ENCODE assay signal across 10 cellular contexts in the genomic region with DNA sequence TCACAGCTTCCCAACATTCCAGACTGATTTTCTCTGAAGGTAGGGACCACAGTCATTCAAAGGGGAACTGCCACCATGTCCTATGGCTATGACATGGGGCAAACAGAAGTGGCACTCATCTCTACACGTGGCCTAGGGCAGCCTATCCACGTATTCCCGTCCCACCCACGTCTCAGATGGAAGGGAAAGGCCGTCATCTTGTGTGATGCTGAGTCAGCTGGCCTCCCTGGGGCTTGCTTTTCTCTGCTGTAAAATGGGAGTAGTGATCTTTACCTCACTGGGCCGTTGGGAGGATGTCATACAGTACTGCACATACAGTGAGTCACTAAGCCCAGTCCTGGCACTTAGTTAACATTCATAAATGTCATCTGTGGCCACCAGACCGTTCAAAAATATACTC.
DNase-seq lines count a peak whose midpoint lies in the region; ATAC-seq and TF ChIP-seq lines count a peak whose summit lies in the region.
"Had no signal": no experiment of that assay in that cellular context is flagged by ENCODE, and none has a peak within 500 bp of the region (broad histone marks: within the 10 kb centered on the region; RNA-seq: fewer than 3 reads in every experiment).

No MANE protein-coding gene starts in this region.

- peaks cover 9% of the 10 kb centered on the region for H3K4me1 ChIP-seq in colonic mucosa

- no peak for TF ChIP-seq CTCF in GM06990 (IDR thresholded peaks at IDR 0.05; ENCODE audit: insufficient read depth, low read length, poor library complexity, severe bottlenecking)
- no peak for TF ChIP-seq CTCF in colonic mucosa (IDR thresholded peaks at IDR 0.05)

- peak overlapping the region in 1 of 2 donors; percentile 37 for H3K9ac ChIP-seq in colonic mucosa (ENCODE audit: low read depth in 2 of 2, low read length in 2 of 2)

- H3K36me3 ChIP-seq in GM06990 (ENCODE audit: control insufficient read depth, insufficient read depth, low read length) (peaks cover 2% of the 10 kb centered on the region; the same call in 1 of the 2 replicates), colonic mucosa (no peaks in the 10 kb centered on the region)

- peak overlapping the region; percentile 47 for H3K4me3 ChIP-seq in GM06990 (replicated peaks; ENCODE audit: low read depth, low read length)
- no peak overlapping the region for H3K4me3 ChIP-seq in colonic mucosa

- DNase-seq in GM06990 (ENCODE audit: extremely low read depth, insufficient read length): no peak
- peak; percentile 40 for DNase-seq in activated CD4-positive, alpha-beta T cell treated with anti-CD3 and anti-CD28 coated beads for 1 hour
- DNase-seq in colonic mucosa: no peak
- peak; percentile 72 to 75 for DNase-seq in stimulated activated CD4-positive, alpha-beta T cell treated with anti-CD3 and anti-CD28 coated beads, Interleukin-2, amount 100 ng/mL, for 24 hours
- DNase-seq in D341Med (ENCODE audit: low spot score): no peak
- DNase-seq in LoVo (ENCODE audit: low spot score): no peak
- no peak for DNase-seq in MV-4-11 (lab: John Stamatoyannopoulos, UW)
- DNase-seq: T1000 had no signal

- no peaks in the 10 kb centered on the region for H3K27me3 ChIP-seq in GM06990 (replicated peaks; ENCODE audit: control insufficient read depth, insufficient read depth, low read length)
- no peaks in the 10 kb centered on the region for H3K27me3 ChIP-seq in colonic mucosa

- no peaks in the 10 kb centered on the region for H3K9me3 ChIP-seq in colonic mucosa

- peak overlapping the region; percentile 32 for H3K27ac ChIP-seq in colonic mucosa
- H3K27ac ChIP-seq: HL-60 had no signal

- no peak for ATAC-seq in GM18868 (IDR thresholded peaks at IDR 0.05; ENCODE audit: unreplicated experiment)

- intact Hi-C loops in colonic mucosa (cut with DNase I): no loop called here

Comparison
In these comparisons a context has a peak if more than half of its experiments do, and no peak if none do; other contexts are left out.
1. DNase-seq: peak in activated CD4-positive, alpha-beta T cell treated with anti-CD3 and anti-CD28 coated beads for 1 hour (single experiment) and stimulated activated CD4-positive, alpha-beta T cell treated with anti-CD3 and anti-CD28 coated beads, Interleukin-2, amount 100 ng/mL, for 24 hours (2 of 2); none in GM06990 (single experiment), colonic mucosa (single experiment), D341Med (single experiment), LoVo (single experiment) and MV-4-11 (single experiment).